In the genomic region with DNA sequence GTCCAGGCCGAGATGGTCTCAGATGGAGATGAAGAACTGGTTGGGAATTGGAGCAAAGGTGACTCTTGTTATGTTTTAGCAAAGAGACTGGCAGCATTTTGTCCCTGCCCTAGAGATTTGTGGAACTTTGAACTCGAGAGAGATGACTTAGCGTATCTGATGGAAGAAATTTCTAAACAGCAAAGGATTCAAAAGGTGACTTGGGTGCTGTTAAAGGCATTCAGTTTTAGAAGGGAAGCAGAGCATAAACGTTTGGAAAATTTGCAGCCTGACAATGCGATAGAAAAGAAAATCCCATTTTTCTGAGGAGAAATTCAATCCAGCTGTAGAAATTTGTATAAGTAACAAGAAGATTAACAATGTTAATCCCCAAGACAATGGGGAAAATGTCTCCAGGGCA, we compare ENCODE assay signal across 4 cellular contexts. TPM values are rescaled to one million over a fixed set of nuclear protein-coding genes. Genes with fewer than 3 reads are reported as not detected.
DNase-seq lines count a peak whose midpoint lies in the region; ATAC-seq lines count a peak whose summit lies in the region.
"Not testable (repeated sequence)": the region's sequence is repeated elsewhere in the genome, so short reads cannot be mapped to it uniquely, and the experiment has no call there.

No MANE protein-coding gene starts in this region.

- intact Hi-C loops in dendritic cell treated with granulocyte-macrophage colony-stimulating factor and Interleukin-4, amounts not matched to agents 40 ng/mL and 50 ng/mL, for 4 days (cut with micrococcal nuclease) = not testable (repeated sequence)

- not testable (repeated sequence) for DNase-seq in memory B cell (ENCODE audit: low spot score in 2 of 2); stimulated activated effector memory CD8-positive, alpha-beta T cell treated with anti-CD3 and anti-CD28 coated beads, Interleukin-12 subunit alpha, Interleukin-12 subunit beta, amount 100 ng/mL, for 72 hours (ENCODE audit: low spot score in 2 of 2)

- peaks cover 28% of the 10 kb centered on the region for H3K4me1 Mint-ChIP-seq in activated T-helper 17 cell treated with anti-CD3 and anti-CD28 coated beads, Interleukin-2, amount 50 U/mL, for 72 hours
- H3K4me1 Mint-ChIP-seq in dendritic cell treated with granulocyte-macrophage colony-stimulating factor and Interleukin-4, amounts not matched to agents 40 ng/mL and 50 ng/mL, for 4 days (ENCODE audit: low read depth) = peaks cover 42% of the 10 kb centered on the region
- H3K4me1 Mint-ChIP-seq in memory B cell = peaks cover 18% of the 10 kb centered on the region
- H3K4me1 Mint-ChIP-seq in stimulated activated effector memory CD8-positive, alpha-beta T cell treated with anti-CD3 and anti-CD28 coated beads, Interleukin-12 subunit alpha, Interleukin-12 subunit beta, amount 100 ng/mL, for 72 hours = peaks cover 35% of the 10 kb centered on the region

- not testable (repeated sequence) for H3K9me3 Mint-ChIP-seq in activated T-helper 17 cell treated with anti-CD3 and anti-CD28 coated beads, Interleukin-2, amount 50 U/mL, for 72 hours; memory B cell
- H3K9me3 Mint-ChIP-seq in dendritic cell treated with granulocyte-macrophage colony-stimulating factor and Interleukin-4, amounts not matched to agents 40 ng/mL and 50 ng/mL, for 4 days = peaks cover 21% of the 10 kb centered on the region
- peaks cover 11% of the 10 kb centered on the region for H3K9me3 Mint-ChIP-seq in stimulated activated effector memory CD8-positive, alpha-beta T cell treated with anti-CD3 and anti-CD28 coated beads, Interleukin-12 subunit alpha, Interleukin-12 subunit beta, amount 100 ng/mL, for 72 hours

- H3K27me3 Mint-ChIP-seq in activated T-helper 17 cell treated with anti-CD3 and anti-CD28 coated beads, Interleukin-2, amount 50 U/mL, for 72 hours; dendritic cell treated with granulocyte-macrophage colony-stimulating factor and Interleukin-4, amounts not matched to agents 40 ng/mL and 50 ng/mL, for 4 days; memory B cell: not testable (repeated sequence)

- H3K36me3 Mint-ChIP-seq in activated T-helper 17 cell treated with anti-CD3 and anti-CD28 coated beads, Interleukin-2, amount 50 U/mL, for 72 hours (ENCODE audit: low read depth); stimulated activated effector memory CD8-positive, alpha-beta T cell treated with anti-CD3 and anti-CD28 coated beads, Interleukin-12 subunit alpha, Interleukin-12 subunit beta, amount 100 ng/mL, for 72 hours: not testable (repeated sequence)
- peaks cover 13% of the 10 kb centered on the region for H3K36me3 Mint-ChIP-seq in dendritic cell treated with granulocyte-macrophage colony-stimulating factor and Interleukin-4, amounts not matched to agents 40 ng/mL and 50 ng/mL, for 4 days (ENCODE audit: low read depth)
- peaks cover 12% of the 10 kb centered on the region for H3K36me3 Mint-ChIP-seq in memory B cell

- not testable (repeated sequence) for H3K4me3 Mint-ChIP-seq in activated T-helper 17 cell treated with anti-CD3 and anti-CD28 coated beads, Interleukin-2, amount 50 U/mL, for 72 hours; dendritic cell treated with granulocyte-macrophage colony-stimulating factor and Interleukin-4, amounts not matched to agents 40 ng/mL and 50 ng/mL, for 4 days; memory B cell; stimulated activated effector memory CD8-positive, alpha-beta T cell treated with anti-CD3 and anti-CD28 coated beads, Interleukin-12 subunit alpha, Interleukin-12 subunit beta, amount 100 ng/mL, for 72 hours

- peak overlapping the region; percentile 57 for H3K27ac Mint-ChIP-seq in activated T-helper 17 cell treated with anti-CD3 and anti-CD28 coated beads, Interleukin-2, amount 50 U/mL, for 72 hours
- H3K27ac Mint-ChIP-seq in dendritic cell treated with granulocyte-macrophage colony-stimulating factor and Interleukin-4, amounts not matched to agents 40 ng/mL and 50 ng/mL, for 4 days = peak overlapping the region; percentile 65
- peak overlapping the region; percentile 56 for H3K27ac Mint-ChIP-seq in memory B cell
- H3K27ac Mint-ChIP-seq in stimulated activated effector memory CD8-positive, alpha-beta T cell treated with anti-CD3 and anti-CD28 coated beads, Interleukin-12 subunit alpha, Interleukin-12 subunit beta, amount 100 ng/mL, for 72 hours = peak overlapping the region; percentile 2

- not testable (repeated sequence) for ATAC-seq in activated T-helper 17 cell treated with anti-CD3 and anti-CD28 coated beads, Interleukin-2, amount 50 U/mL, for 72 hours (replicated peaks); memory B cell (ENCODE audit: low read depth); stimulated activated effector memory CD8-positive, alpha-beta T cell treated with anti-CD3 and anti-CD28 coated beads, Interleukin-12 subunit alpha, Interleukin-12 subunit beta, amount 100 ng/mL, for 72 hours

RNA-seq across cellular contexts. Expression of gene ARF6, which starts 44.0 kb away (rescaled TPM):
- 100 to 1,000 TPM; 161 to 163 TPM for total RNA-seq in activated T-helper 17 cell treated with anti-CD3 and anti-CD28 coated beads, Interleukin-2, amount 50 U/mL, for 72 hours

Comparison
In these comparisons a context has a peak if more than half of its experiments do, and no peak if none do; other contexts are left out.
1. H3K27ac Mint-ChIP-seq: peak in every context shown above with its lines; median percentile 65 in dendritic cell treated with granulocyte-macrophage colony-stimulating factor and Interleukin-4, amounts not matched to agents 40 ng/mL and 50 ng/mL, for 4 days; 57 in activated T-helper 17 cell treated with anti-CD3 and anti-CD28 coated beads, Interleukin-2, amount 50 U/mL, for 72 hours; 56 in memory B cell; 2 in stimulated activated effector memory CD8-positive, alpha-beta T cell treated with anti-CD3 and anti-CD28 coated beads, Interleukin-12 subunit alpha, Interleukin-12 subunit beta, amount 100 ng/mL, for 72 hours.